16 cellular contexts compared by ENCODE assay signal in genomic region chr2:160290590-160290989, GRCh38.
DNase-seq lines count a peak whose midpoint lies in the region; ATAC-seq and TF ChIP-seq lines count a peak whose summit lies in the region.
"Had no signal": no experiment of that assay in that cellular context is flagged by ENCODE, and none has a peak within 500 bp of the region (broad histone marks: within the 10 kb centered on the region; RNA-seq: fewer than 3 reads in every experiment).

No MANE protein-coding gene starts in this region.

- H3K36me3 ChIP-seq in cardiac muscle cell, result peaks cover 4% of the 10 kb centered on the region
- peaks cover 56% of the 10 kb centered on the region for H3K36me3 ChIP-seq in RWPE2 (ENCODE audit: low read depth)
- peaks cover 11 to 16% of the 10 kb centered on the region in 2 donors for H3K36me3 ChIP-seq in lung (ENCODE audit: control insufficient read depth in 2 of 2, insufficient read depth in 2 of 2, low read length in 2 of 2)

- intact Hi-C loops in Right ventricle myocardium inferior (cut with DNase I), result loop anchor here (10.0 kb wide), 1 partner anchor 684 kb away; no protein-coding TSS in a partner anchor
- intact Hi-C loops in posterior cingulate gyrus (cut with DNase I), result no loop called here

- H3K36me3 Mint-ChIP-seq in type B pancreatic cell, result peaks cover 42% of the 10 kb centered on the region

- H3K27me3 ChIP-seq in cardiac muscle cell (no peaks in the 10 kb centered on the region), RWPE2 (ENCODE audit: insufficient read depth, poor library complexity, severe bottlenecking) (no peaks in the 10 kb centered on the region), lung (ENCODE audit: control insufficient read depth, insufficient read depth) (no peaks in the 10 kb centered on the region)

- no peak for ATAC-seq in Right ventricle myocardium inferior
- no peak for ATAC-seq in RWPE2 (ENCODE audit: low read depth)
- ATAC-seq in lung (ENCODE audit: insufficient read depth, low FRiP score), result no peak
- ATAC-seq: activated naive CD8-positive, alpha-beta T cell treated with anti-CD3 and anti-CD28 coated beads, Interleukin-2, amount 50 U/mL, for 24 hours had no signal

- no peak for DNase-seq in cardiac muscle cell (ENCODE audit: low read depth in 1 of 2, low spot score in 1 of 2)
- no peak for DNase-seq in Right ventricle myocardium inferior (ENCODE audit: missing footprints)
- DNase-seq in RWPE2 (ENCODE audit: low spot score), result no peak
- no peak for DNase-seq in lung (ENCODE audit: low spot score)
- no peak for DNase-seq in type B pancreatic cell (ENCODE audit: extremely low spot score, unreplicated experiment)
- no peak for DNase-seq in HuH-7.5 (ENCODE audit: low spot score)
- no peak for DNase-seq in posterior cingulate gyrus
- DNase-seq in SKM-1 treated with dmso at 0.1 percent for 144 hours (lab: John Stamatoyannopoulos, UW; ENCODE audit: unreplicated experiment), result no peak
- DNase-seq: activated CD4-positive, alpha-beta T cell treated with anti-CD3 and anti-CD28 coated beads for 48 hours; activated naive CD8-positive, alpha-beta T cell treated with anti-CD3 and anti-CD28 coated beads, Interleukin-2, amount 50 U/mL, for 24 hours; activated T-cell treated with anti-CD3 and anti-CD28 coated beads for 4 hours; kidney glomerular epithelial cell; NCI-H446 treated with DMSO at 0.1 percent for 48 hours; substantia nigra had no signal

- WGBS in lung, 2 donors, result 76 to 92% methylated on average over 3 of the region's 3 CpGs

- H3K4me1 ChIP-seq in cardiac muscle cell (ENCODE audit: low read depth) (peaks cover 38% of the 10 kb centered on the region), RWPE2 (ENCODE audit: insufficient read depth, poor library complexity, severe bottlenecking) (peaks cover 26% of the 10 kb centered on the region), lung (ENCODE audit: control insufficient read depth in 2 of 2, insufficient read depth in 2 of 2, low read length in 2 of 2) (peaks cover 7 to 40% of the 10 kb centered on the region in 2 donors)

- no peaks in the 10 kb centered on the region for H3K9me3 ChIP-seq in cardiac muscle cell (ENCODE audit: low read depth)
- H3K9me3 ChIP-seq in RWPE2 (ENCODE audit: severe bottlenecking), result no peaks in the 10 kb centered on the region
- no peaks in the 10 kb centered on the region for H3K9me3 ChIP-seq in lung (ENCODE audit: control insufficient read depth in 2 of 2, insufficient read depth in 1 of 2, low read length in 1 of 2)

- no peaks in the 10 kb centered on the region for H3K9me3 Mint-ChIP-seq in type B pancreatic cell
- H3K9me3 Mint-ChIP-seq: activated naive CD8-positive, alpha-beta T cell treated with anti-CD3 and anti-CD28 coated beads, Interleukin-2, amount 50 U/mL, for 24 hours; IgD-negative memory B cell had no signal

- H3K27me3 Mint-ChIP-seq in type B pancreatic cell, result no peaks in the 10 kb centered on the region
- H3K27me3 Mint-ChIP-seq: activated naive CD8-positive, alpha-beta T cell treated with anti-CD3 and anti-CD28 coated beads, Interleukin-2, amount 50 U/mL, for 24 hours; IgD-negative memory B cell; progenitor cell of endocrine pancreas had no signal

- peak overlapping the region; percentile 27 for H3K27ac Mint-ChIP-seq in type B pancreatic cell
- H3K27ac Mint-ChIP-seq: activated naive CD8-positive, alpha-beta T cell treated with anti-CD3 and anti-CD28 coated beads, Interleukin-2, amount 50 U/mL, for 24 hours; progenitor cell of endocrine pancreas had no signal

- no peak overlapping the region for H3K4me3 Mint-ChIP-seq in type B pancreatic cell
- H3K4me3 Mint-ChIP-seq: activated naive CD8-positive, alpha-beta T cell treated with anti-CD3 and anti-CD28 coated beads, Interleukin-2, amount 50 U/mL, for 24 hours; IgD-negative memory B cell had no signal

- TF ChIP-seq CTCF in cardiac muscle cell (IDR thresholded peaks at IDR 0.05; ENCODE audit: low read depth, low read length) (no peak), RWPE2 (IDR thresholded peaks at IDR 0.05; ENCODE audit: poor library complexity, severe bottlenecking) (no peak), lung (IDR thresholded peaks at IDR 0.05; ENCODE audit: control extremely low read depth, extremely low read depth) (no peak), type B pancreatic cell (conservative IDR thresholded peaks at IDR 0.05) (no peak)

- peaks cover 11% of the 10 kb centered on the region for H3K4me1 Mint-ChIP-seq in type B pancreatic cell (ENCODE audit: unreplicated experiment)

- no peak overlapping the region for H3K4me3 ChIP-seq in cardiac muscle cell
- no peak overlapping the region for H3K4me3 ChIP-seq in RWPE2 (ENCODE audit: severe bottlenecking)
- no peak overlapping the region for H3K4me3 ChIP-seq in lung

- peak overlapping the region; percentile 49 for H3K27ac ChIP-seq in cardiac muscle cell
- H3K27ac ChIP-seq in RWPE2 (ENCODE audit: poor library complexity, severe bottlenecking), result peak overlapping the region; percentile 36
- peak overlapping the region; percentile 23 to 65 for H3K27ac ChIP-seq in lung (ENCODE audit: low read depth in 1 of 2, low read length in 1 of 2)
